In genomic region chr3:187773233-187773962, GRCh38 we compare ENCODE assay signal across 10 cellular contexts. TPM values are rescaled to one million over a fixed set of nuclear protein-coding genes. Genes with fewer than 3 reads are reported as not detected.
DNase-seq lines count a peak whose midpoint lies in the region; ATAC-seq lines count a peak whose summit lies in the region.
"Had no signal": no experiment of that assay in that cellular context is flagged by ENCODE, and none has a peak within 500 bp of the region (broad histone marks: within the 10 kb centered on the region; RNA-seq: fewer than 3 reads in every experiment).

No MANE protein-coding gene starts in this region.

- peak overlapping the region; percentile 76 to 99 (median 89) for H3K4me2 ChIP-seq in BLaER1 treated with 17β-estradiol and CSF1 and Interleukin-3, amounts not matched to agents 10 nM and 100 nM

- H3K4me3 ChIP-seq in BLaER1 treated with 17β-estradiol and CSF1 and Interleukin-3, amounts not matched to agents 10 nM and 100 nM, result peak overlapping the region in 5 of 10 experiments; percentile 18 to 44 (median 31); a peak in 7 of 20 replicates

- DNase-seq in SKM-1 treated with dmso at 0.1 percent for 144 hours (lab: John Stamatoyannopoulos, UW; ENCODE audit: unreplicated experiment), result peak; percentile 54
- DNase-seq in caudate nucleus (lab: John Stamatoyannopoulos, UW), result no peak
- no peak for DNase-seq in RKO (ENCODE audit: low spot score)
- DNase-seq in NCI-H1048 (lab: John Stamatoyannopoulos, UW), result no peak
- no peak for DNase-seq in left colon
- DNase-seq: CD8-positive, alpha-beta T cell; T-helper 9 cell had no signal

- no peaks in the 10 kb centered on the region for H3K36me3 ChIP-seq in BLaER1 treated with 17β-estradiol and CSF1 and Interleukin-3, amounts not matched to agents 10 nM and 100 nM

- peak overlapping the region; percentile 1 to 72 (median 57); a peak in 15 of 22 replicates for H3K9ac ChIP-seq in BLaER1 treated with 17β-estradiol and CSF1 and Interleukin-3, amounts not matched to agents 10 nM and 100 nM

- ATAC-seq in GM19351 (IDR thresholded peaks at IDR 0.05; ENCODE audit: unreplicated experiment) (peak; percentile 77), HG03064 (IDR thresholded peaks at IDR 0.05; ENCODE audit: low read depth, unreplicated experiment) (peak; percentile 52), left colon (no peak)
- ATAC-seq: CD8-positive, alpha-beta T cell had no signal

- peaks cover 0 to 3% (median 0%) of the 10 kb centered on the region in 11 experiments; a peak in 1 of 22 replicates for H4K20me1 ChIP-seq in BLaER1 treated with 17β-estradiol and CSF1 and Interleukin-3, amounts not matched to agents 10 nM and 100 nM

- intact Hi-C loops in left colon (cut with DNase I, micrococcal nuclease), result no loop called here

- H3K27me3 ChIP-seq in BLaER1 treated with 17β-estradiol and CSF1 and Interleukin-3, amounts not matched to agents 10 nM and 100 nM, result peaks cover 0 to 6% (median 0%) of the 10 kb centered on the region in 11 experiments; a peak in 1 of 22 replicates

- no peaks in the 10 kb centered on the region for H3K9me3 ChIP-seq in BLaER1 treated with 17β-estradiol and CSF1 and Interleukin-3, amounts not matched to agents 10 nM and 100 nM (replicated peaks in 1 of 11)

- H3K27ac ChIP-seq in BLaER1 treated with 17β-estradiol and CSF1 and Interleukin-3, amounts not matched to agents 10 nM and 100 nM, result peak overlapping the region; percentile 41 to 85 (median 73); a peak in 21 of 22 replicates
- no peak overlapping the region for H3K27ac ChIP-seq in caudate nucleus (ENCODE audit: low read depth, low read length)

- peaks cover 42 to 63% (median 48%) of the 10 kb centered on the region in 10 experiments for H3K4me1 ChIP-seq in BLaER1 treated with 17β-estradiol and CSF1 and Interleukin-3, amounts not matched to agents 10 nM and 100 nM

RNA-seq across cellular contexts. Expression of gene BCL6, which starts 28.1 kb away (rescaled TPM):
- 10 to 100 TPM; 12.6 to 16.5 TPM for total RNA-seq in left colon
